ENCODE assay signal across 8 cellular contexts in genomic region chr1:9127395-9128160, GRCh38. TPM values are rescaled to one million over a fixed set of nuclear protein-coding genes. Genes with fewer than 3 reads are reported as not detected.
DNase-seq lines count a peak whose midpoint lies in the region; TF ChIP-seq lines count a peak whose summit lies in the region.

No MANE protein-coding gene starts in this region.

- peak overlapping the region; percentile 17 for H3K4ac ChIP-seq in neuronal stem cell (ENCODE audit: low read length)

- H2BK12ac ChIP-seq in neuronal stem cell (ENCODE audit: low read length) = no peak overlapping the region

- no peak for TF ChIP-seq CTCF in OCI-LY7 (conservative IDR thresholded peaks at IDR 0.05; ENCODE audit: low read length)
- TF ChIP-seq CTCF in epithelial cell of proximal tubule (conservative IDR thresholded peaks at IDR 0.05; ENCODE audit: low read depth, low read length) = no peak

- H2AK5ac ChIP-seq in neuronal stem cell (ENCODE audit: low read depth, low read length) = peak overlapping the region; percentile 96

- peak overlapping the region; percentile 63 to 75 (median 70) for H3K4me3 ChIP-seq in BLaER1 treated with 17β-estradiol and CSF1 and Interleukin-3, amounts not matched to agents 10 nM and 100 nM
- peak overlapping the region; percentile 71 for H3K4me3 ChIP-seq in OCI-LY7 (ENCODE audit: low read depth, low read length, poor library complexity, severe bottlenecking)
- peak overlapping the region; percentile 70 for H3K4me3 ChIP-seq in epithelial cell of proximal tubule (ENCODE audit: low read depth, low read length)
- H3K4me3 ChIP-seq in neuronal stem cell (ENCODE audit: low read length in 2 of 2) = no peak overlapping the region

- no peaks in the 10 kb centered on the region for H3K79me2 ChIP-seq in OCI-LY7 (ENCODE audit: insufficient read depth, low read depth, low read length)

- peak overlapping the region; percentile 90 for H2BK5ac ChIP-seq in neuronal stem cell (ENCODE audit: low read length)

- no peak for DNase-seq in OCI-LY7 (ENCODE audit: low spot score)
- DNase-seq in epithelial cell of proximal tubule (ENCODE audit: low read depth) = no peak
- DNase-seq in neuronal stem cell (ENCODE audit: low spot score) = no peak
- DNase-seq in DMS153 (lab: John Stamatoyannopoulos, UW) = no peak
- no peak for DNase-seq in NCI-H146 treated with DMSO at 0.1 percent for 48 hours (lab: John Stamatoyannopoulos, UW; ENCODE audit: unreplicated experiment)
- DNase-seq in activated gamma-delta T cell treated with Interleukin-2 at 50 U/mL for 16 hours = no peak
- no peak for DNase-seq in activated CD4-positive, CD25-positive, alpha-beta regulatory T cell treated with anti-CD3 and anti-CD28 coated beads, Interleukin-2, amount 50 U/mL, for 72 hours

- no TSS peak for BruUV-seq in OCI-LY7 (replicated peaks; lab: Mats Ljungman, UMichigan)

- H2BK120ac ChIP-seq in neuronal stem cell (ENCODE audit: low read depth, low read length) = peak overlapping the region; percentile 61

- H3K23ac ChIP-seq in neuronal stem cell (ENCODE audit: low read depth, low read length, poor library complexity) = peak overlapping the region; percentile 83

- peaks cover 51 to 70% (median 53%) of the 10 kb centered on the region in 10 experiments for H3K4me1 ChIP-seq in BLaER1 treated with 17β-estradiol and CSF1 and Interleukin-3, amounts not matched to agents 10 nM and 100 nM
- H3K4me1 ChIP-seq in OCI-LY7 (ENCODE audit: insufficient read depth, low read length, poor library complexity, severe bottlenecking) (peaks cover 51% of the 10 kb centered on the region), neuronal stem cell (ENCODE audit: control insufficient read depth in 2 of 2, insufficient read depth in 1 of 2, low read depth in 1 of 2, low read length in 2 of 2) (peaks cover 0 to 8% of the 10 kb centered on the region in 2 donors)

- H2BK15ac ChIP-seq in neuronal stem cell (ENCODE audit: low read length) = no peak overlapping the region

- no CpG with 5 or more reads among the region's 19 CpGs for WGBS in neuronal stem cell (ENCODE audit: extremely low coverage in 2 of 2, insufficient read length in 2 of 2, insufficient replicate concordance in 1 of 2), 2 donors

- H3K4me2 ChIP-seq in BLaER1 treated with 17β-estradiol and CSF1 and Interleukin-3, amounts not matched to agents 10 nM and 100 nM = peak overlapping the region; percentile 90 to 100 (median 97)
- H3K4me2 ChIP-seq in OCI-LY7 (ENCODE audit: low read length) = peak overlapping the region; percentile 86
- H3K4me2 ChIP-seq in neuronal stem cell (ENCODE audit: insufficient read depth, low read length, poor library complexity, severe bottlenecking) = peak overlapping the region; percentile 89

- H3K14ac ChIP-seq in neuronal stem cell (ENCODE audit: low read length) = no peak overlapping the region

- peak overlapping the region; percentile 67 to 87 (median 80) for H3K9ac ChIP-seq in BLaER1 treated with 17β-estradiol and CSF1 and Interleukin-3, amounts not matched to agents 10 nM and 100 nM
- no peak overlapping the region for H3K9ac ChIP-seq in neuronal stem cell (ENCODE audit: low read depth, low read length, poor library complexity)

- H3K9me2 ChIP-seq in OCI-LY7 (ENCODE audit: insufficient read depth, low read length) = no peaks in the 10 kb centered on the region

- no peak overlapping the region for H3K18ac ChIP-seq in neuronal stem cell (ENCODE audit: low read length)

- intact Hi-C loops in OCI-LY7 (cut with micrococcal nuclease; ENCODE audit: unreplicated experiment) = no loop called here

- no peak overlapping the region for H4K8ac ChIP-seq in neuronal stem cell (ENCODE audit: low read depth, low read length)

- no peaks in the 10 kb centered on the region for H3K36me3 ChIP-seq in BLaER1 treated with 17β-estradiol and CSF1 and Interleukin-3, amounts not matched to agents 10 nM and 100 nM
- H3K36me3 ChIP-seq in OCI-LY7 (ENCODE audit: insufficient read depth, low read length) (no peaks in the 10 kb centered on the region), neuronal stem cell (replicated peaks in 1 of 2; ENCODE audit: control insufficient read depth in 2 of 2, insufficient read depth in 2 of 2, low read length in 2 of 2) (no peaks in the 10 kb centered on the region)

- peak overlapping the region in 4 of 11 experiments; percentile 56 to 74 (median 70); a peak in 6 of 22 replicates for H3K27ac ChIP-seq in BLaER1 treated with 17β-estradiol and CSF1 and Interleukin-3, amounts not matched to agents 10 nM and 100 nM
- H3K27ac ChIP-seq in OCI-LY7 (ENCODE audit: low read depth, low read length, poor library complexity, severe bottlenecking) = no peak overlapping the region
- H3K27ac ChIP-seq in neuronal stem cell (replicated peaks; ENCODE audit: low read length) = no peak overlapping the region

- H4K91ac ChIP-seq in neuronal stem cell (ENCODE audit: low read depth, low read length, poor library complexity) = no peak overlapping the region

- no peaks in the 10 kb centered on the region for H3K9me3 ChIP-seq in BLaER1 treated with 17β-estradiol and CSF1 and Interleukin-3, amounts not matched to agents 10 nM and 100 nM (replicated peaks in 1 of 11)
- H3K9me3 ChIP-seq in OCI-LY7 (ENCODE audit: low read length) = no peaks in the 10 kb centered on the region
- peaks cover 0 to 6% of the 10 kb centered on the region in 2 donors for H3K9me3 ChIP-seq in neuronal stem cell (replicated peaks in 1 of 2; ENCODE audit: control insufficient read depth in 2 of 2, insufficient read depth in 1 of 2, low read depth in 1 of 2, low read length in 2 of 2)

- POLR2A ChIA-PET in OCI-LY7 (lab: Charles Lee) = no interaction called here

- H4K20me1 ChIP-seq in BLaER1 treated with 17β-estradiol and CSF1 and Interleukin-3, amounts not matched to agents 10 nM and 100 nM = peaks cover 0 to 34% (median 9%) of the 10 kb centered on the region in 11 experiments; a peak in 10 of 22 replicates
- H4K20me1 ChIP-seq in OCI-LY7 (ENCODE audit: insufficient read depth, low read length) = no peaks in the 10 kb centered on the region

- peaks cover 7 to 38% (median 18%) of the 10 kb centered on the region in 11 experiments; a peak in 18 of 22 replicates for H3K27me3 ChIP-seq in BLaER1 treated with 17β-estradiol and CSF1 and Interleukin-3, amounts not matched to agents 10 nM and 100 nM
- H3K27me3 ChIP-seq in neuronal stem cell (ENCODE audit: control insufficient read depth in 3 of 3, insufficient read depth in 3 of 3, low read depth in 1 of 3, low read length in 3 of 3) = peaks cover 4 to 45% (median 15%) of the 10 kb centered on the region in 3 experiments

- CTCF ChIA-PET in OCI-LY7 (lab: Charles Lee; ENCODE audit: unreplicated experiment) = interaction anchor here (0.6 kb wide), 1 partner anchor 1395 kb away, joined by 3 read pairs; no protein-coding TSS in a partner anchor

- no peaks in the 10 kb centered on the region for H3K79me1 ChIP-seq in neuronal stem cell (ENCODE audit: low read depth, low read length)

- H2AFZ ChIP-seq in OCI-LY7 (ENCODE audit: low read length) (peak overlapping the region; percentile 72; the same call in 1 of the 2 replicates), neuronal stem cell (ENCODE audit: low read length) (peak overlapping the region; percentile 73)

RNA-seq across cellular contexts. Expression of gene GPR157, which starts 1.3 kb away (rescaled TPM):
- 1.1 and 1.4 TPM in 2 replicates for total RNA-seq in OCI-LY7 (2014; rRNA removed; shearing (Covaris generic))
- total RNA-seq in OCI-LY7 (2022) = 4.1 and 5.4 TPM in 2 replicates
- 1.7 and 3.0 TPM in 2 replicates for total RNA-seq in epithelial cell of proximal tubule
- 2.3 TPM for polyA plus RNA-seq in neuronal stem cell (2013, experiment 1 of 2)
- 6.1 TPM for polyA plus RNA-seq in neuronal stem cell (2013, experiment 2 of 2)

RNA-seq across cellular contexts. Expression of gene SLC2A5, which starts 58.1 kb away (rescaled TPM):
- 109 and 112 TPM in 2 replicates for total RNA-seq in OCI-LY7 (2014; rRNA removed; shearing (Covaris generic))
- total RNA-seq in OCI-LY7 (2022) = 123 and 183 TPM in 2 replicates
- total RNA-seq in epithelial cell of proximal tubule = not detected in 2 replicates
- not detected for polyA plus RNA-seq in neuronal stem cell (2013, experiment 1 of 2)
- not detected for polyA plus RNA-seq in neuronal stem cell (2013, experiment 2 of 2)

Comparison
In these comparisons a context has a peak if more than half of its experiments do, and no peak if none do; other contexts are left out.
1. H3K4me3 ChIP-seq: peak in BLaER1 treated with 17β-estradiol and CSF1 and Interleukin-3, amounts not matched to agents 10 nM and 100 nM (10 of 10), OCI-LY7 (single experiment) and epithelial cell of proximal tubule (single experiment); none in neuronal stem cell (0 of 2).
2. RNA of gene SLC2A5, which starts 58.1 kb away (total RNA-seq): 109 to 183 TPM in OCI-LY7; not detected in epithelial cell of proximal tubule; every median in the first group is over 100 times any median in the second.
3. Peak in every context shown above with its lines, with median percentiles within 50 percentile points of each other: H3K4me2 ChIP-seq.